In genomic region chr7:100126931-100127865, GRCh38 we compare ENCODE assay signal across 8 cellular contexts. TPM values are rescaled to one million over a fixed set of nuclear protein-coding genes. Genes with fewer than 3 reads are reported as not detected.
DNase-seq lines count a peak whose midpoint lies in the region; ATAC-seq and TF ChIP-seq lines count a peak whose summit lies in the region.

Gene MBLAC1 (plus strand): TSS chr7:100126967. CDS start chr7:100127396, 429 bp downstream.

- peaks cover 12% of the 10 kb centered on the region for H3K36me3 Mint-ChIP-seq in T-cell

- DNase-seq in GM12864 (ENCODE audit: low read depth) (peak; percentile 89), NCI-H146 treated with DMSO at 0.1 percent for 48 hours (lab: John Stamatoyannopoulos, UW; ENCODE audit: unreplicated experiment) (peak; percentile 75), T-cell (peak; percentile 80 to 94 (median 89)), amniotic epithelial cell (ENCODE audit: low read depth) (peak; percentile 91), left cardiac atrium (peak; percentile 92), posterior vena cava (ENCODE audit: low spot score) (peak; percentile 95), upper lobe of left lung (peak; percentile 85 to 93)

- CTCF ChIA-PET in T-cell (lab: Charles Lee), result interaction anchor here in 1 of 2 donors (1.0 to 1.1 kb wide), 3 partner anchors 21 to 668 kb away, joined by 3 to 6 read pairs (median 4); partner anchors contain the start of gene LAMTOR4

- H3K27me3 ChIP-seq in upper lobe of left lung, result no peaks in the 10 kb centered on the region

- peaks cover 0 to 6% (median 0%) of the 10 kb centered on the region in 4 donors for H3K36me3 ChIP-seq in upper lobe of left lung

- H3K27ac ChIP-seq in upper lobe of left lung, result peak within 1 kb of the TSS; percentile 94 to 98 (median 96)

- TF ChIP-seq EP300 in upper lobe of left lung (IDR thresholded peaks at IDR 0.05), result no peak

- H3K4me3 ChIP-seq in GM12864 (ENCODE audit: low read depth, low read length), result peak within 1 kb of the TSS; percentile 87
- peak within 1 kb of the TSS; percentile 67 to 98 (median 95) for H3K4me3 ChIP-seq in upper lobe of left lung

- H3K4me1 ChIP-seq in upper lobe of left lung, result peaks cover 18 to 40% (median 28%) of the 10 kb centered on the region in 4 donors

- TF ChIP-seq CTCF in GM12864 (IDR thresholded peaks at IDR 0.05; ENCODE audit: low read depth, low read length, missing control alignments) (no peak), upper lobe of left lung (IDR thresholded peaks at IDR 0.05) (no peak)

- intact Hi-C loops in left cardiac atrium (cut with DNase I) (no loop called here), posterior vena cava (cut with DNase I) (no loop called here)

- H3K4me1 Mint-ChIP-seq in T-cell, result peaks cover 41 to 45% (median 42%) of the 10 kb centered on the region in 3 donors

- peak within 1 kb of the TSS; percentile 100 for H3K27ac Mint-ChIP-seq in T-cell

- 0 to 1% methylated on average over 16 to 73 of the region's 85 CpGs for WGBS in upper lobe of left lung, 2 donors

- no peaks in the 10 kb centered on the region for H3K9me3 Mint-ChIP-seq in T-cell

- POLR2A ChIA-PET in T-cell (lab: Charles Lee), result interaction anchor here (0.6 to 0.9 kb wide), 5 partner anchors 27 to 654 kb away, joined by 3 to 13 read pairs (median 3); partner anchors contain the start of gene GPC2 (in 1 of the 2)

- peak in 2 of 4 donors; percentile 35 to 64 for TF ChIP-seq POLR2A in upper lobe of left lung (IDR thresholded peaks at IDR 0.05)

- peak within 1 kb of the TSS; percentile 98 to 100 (median 100) for H3K4me3 Mint-ChIP-seq in T-cell

- no peaks in the 10 kb centered on the region for H3K9me3 ChIP-seq in upper lobe of left lung

- no peaks in the 10 kb centered on the region for H3K27me3 Mint-ChIP-seq in T-cell

- ATAC-seq in HG02798 (IDR thresholded peaks at IDR 0.05; ENCODE audit: poor library complexity, unreplicated experiment) (peak; percentile 66), T-cell (replicated peaks in 1 of 4) (peak; percentile 77 to 86 (median 80)), left cardiac atrium (peak; percentile 95 to 96), upper lobe of left lung (ENCODE audit: low FRiP score in 2 of 2) (peak; percentile 98)

RNA-seq across cellular contexts. Expression of gene MBLAC1, which starts in this region (rescaled TPM):
- 1 to 10 TPM; 3.2 to 8.6 (median 5.3) TPM for total RNA-seq in T-cell
- 1 to 10 TPM; 2.7 TPM for total RNA-seq in left cardiac atrium
- 1 to 10 TPM; 1.6 to 1.7 TPM for total RNA-seq in posterior vena cava
- 10 to 100 TPM in 1 of 6 donors, 1 to 10 TPM in 5; 1.0 to 11.4 (median 3.3) TPM for total RNA-seq in upper lobe of left lung

Comparison
In these comparisons a context has a peak if more than half of its experiments do, and no peak if none do; other contexts are left out.
1. Peak in every context shown above with its lines: DNase-seq, ATAC-seq, H3K4me3 ChIP-seq and H3K27ac ChIP-seq.